ENCODE assay signal across 9 cellular contexts in genomic region chr10:48634198-48634983, GRCh38. TPM values are rescaled to one million over a fixed set of nuclear protein-coding genes. Genes with fewer than 3 reads are reported as not detected.
DNase-seq lines count a peak whose midpoint lies in the region; ATAC-seq and TF ChIP-seq lines count a peak whose summit lies in the region.
"Had no signal": no experiment of that assay in that cellular context is flagged by ENCODE, and none has a peak within 500 bp of the region (broad histone marks: within the 10 kb centered on the region; RNA-seq: fewer than 3 reads in every experiment).

No MANE protein-coding gene starts in this region.

- H3K36me3 Mint-ChIP-seq in activated naive CD4-positive, alpha-beta T cell treated with anti-CD3 and anti-CD28 coated beads, Interleukin-2, amount 50 U/mL, for 72 hours, result peaks cover 0 to 10% of the 10 kb centered on the region in 2 donors
- H3K36me3 Mint-ChIP-seq in glutamatergic neuron (ENCODE audit: unreplicated experiment), result peaks cover 4% of the 10 kb centered on the region

- H3K9me3 Mint-ChIP-seq in activated naive CD4-positive, alpha-beta T cell treated with anti-CD3 and anti-CD28 coated beads, Interleukin-2, amount 50 U/mL, for 72 hours, result peaks cover 8 to 17% of the 10 kb centered on the region in 2 donors
- peaks cover 2% of the 10 kb centered on the region for H3K9me3 Mint-ChIP-seq in glutamatergic neuron (ENCODE audit: unreplicated experiment)

- no peaks in the 10 kb centered on the region for H3K4me1 Mint-ChIP-seq in glutamatergic neuron (ENCODE audit: low read depth, unreplicated experiment)

- H3K27ac ChIP-seq in layer of hippocampus (ENCODE audit: low read depth, low read length), result peak overlapping the region; percentile 49
- H3K27ac ChIP-seq: neutrophil had no signal

- no peaks in the 10 kb centered on the region for H3K27me3 ChIP-seq in GM06990 (replicated peaks; ENCODE audit: control insufficient read depth, insufficient read depth, low read length)
- no peaks in the 10 kb centered on the region for H3K27me3 ChIP-seq in layer of hippocampus (ENCODE audit: control insufficient read depth, insufficient read depth, low read length)

- DNase-seq in GM06990 (ENCODE audit: extremely low read depth, insufficient read length) (peak; percentile 51), KBM-7 (peak; percentile 94), NCI-H510A (lab: John Stamatoyannopoulos, UW) (no peak), glutamatergic neuron (no peak), GM13977 (ENCODE audit: low spot score) (no peak)
- DNase-seq in activated naive CD4-positive, alpha-beta T cell treated with anti-CD3 and anti-CD28 coated beads, Interleukin-2, amount 50 U/mL, for 72 hours (ENCODE audit: low spot score in 2 of 2), result no peak

- no peaks in the 10 kb centered on the region for H3K36me3 ChIP-seq in GM06990 (ENCODE audit: control insufficient read depth, insufficient read depth, low read length)
- H3K36me3 ChIP-seq: neutrophil had no signal

- no peak overlapping the region for H3K4me3 ChIP-seq in GM06990 (replicated peaks; ENCODE audit: low read depth, low read length)

- peak; percentile 94 for ATAC-seq in GM21619 (IDR thresholded peaks at IDR 0.05; ENCODE audit: unreplicated experiment)
- peak; percentile 87 to 96 for ATAC-seq in activated naive CD4-positive, alpha-beta T cell treated with anti-CD3 and anti-CD28 coated beads, Interleukin-2, amount 50 U/mL, for 72 hours

- peaks cover 6% of the 10 kb centered on the region for H3K27me3 Mint-ChIP-seq in glutamatergic neuron (ENCODE audit: unreplicated experiment)

- no peak overlapping the region for H3K4me3 Mint-ChIP-seq in glutamatergic neuron (ENCODE audit: unreplicated experiment)

- in situ Hi-C loops in KBM-7 (cut with MboI; ENCODE audit: low pct_unique_long_range_greater_than_20kb, low sequenced_read_pairs), result no loop called here
- in situ Hi-C loops in GM13977 (cut with MboI; ENCODE audit: low pct_unique_long_range_greater_than_20kb, low sequenced_read_pairs, unreplicated experiment), result no loop called here

- TF ChIP-seq CTCF in GM06990 (IDR thresholded peaks at IDR 0.05; ENCODE audit: insufficient read depth, low read length, poor library complexity, severe bottlenecking), result no peak
- TF ChIP-seq CTCF in glutamatergic neuron (IDR thresholded peaks at IDR 0.05; ENCODE audit: partially characterized antibody, unreplicated experiment), result no peak
- no peak for TF ChIP-seq CTCF in GM13977 (IDR thresholded peaks at IDR 0.05; ENCODE audit: extremely low read depth, insufficient read depth, missing control alignments)

- H3K27ac Mint-ChIP-seq in activated naive CD4-positive, alpha-beta T cell treated with anti-CD3 and anti-CD28 coated beads, Interleukin-2, amount 50 U/mL, for 72 hours, result no peak overlapping the region
- H3K27ac Mint-ChIP-seq in glutamatergic neuron (ENCODE audit: unreplicated experiment), result no peak overlapping the region

RNA-seq across cellular contexts. Expression of gene ARHGAP22, which starts 29.5 kb away (rescaled TPM):
- not detected for total RNA-seq in activated naive CD4-positive, alpha-beta T cell treated with anti-CD3 and anti-CD28 coated beads, Interleukin-2, amount 50 U/mL, for 72 hours
- 10.0 TPM for total RNA-seq in glutamatergic neuron (ENCODE audit: unreplicated experiment)

RNA-seq across cellular contexts. Expression of gene WDFY4, which starts 50.3 kb away (rescaled TPM):
- total RNA-seq in activated naive CD4-positive, alpha-beta T cell treated with anti-CD3 and anti-CD28 coated beads, Interleukin-2, amount 50 U/mL, for 72 hours, result under 1 TPM; 0.09 to 0.25 TPM
- not detected for total RNA-seq in glutamatergic neuron (ENCODE audit: unreplicated experiment)

Comparison
In these comparisons a context has a peak if more than half of its experiments do, and no peak if none do; other contexts are left out.
1. DNase-seq: peak in GM06990 (single experiment) and KBM-7 (single experiment); none in activated naive CD4-positive, alpha-beta T cell treated with anti-CD3 and anti-CD28 coated beads, Interleukin-2, amount 50 U/mL, for 72 hours (0 of 2), NCI-H510A (single experiment), glutamatergic neuron (single experiment) and GM13977 (single experiment).
2. RNA of gene ARHGAP22, which starts 29.5 kb away (total RNA-seq): 10.0 TPM in glutamatergic neuron (single experiment); not detected in activated naive CD4-positive, alpha-beta T cell treated with anti-CD3 and anti-CD28 coated beads, Interleukin-2, amount 50 U/mL, for 72 hours; every median in the first group is over 10 times any median in the second.